In the genomic region with DNA sequence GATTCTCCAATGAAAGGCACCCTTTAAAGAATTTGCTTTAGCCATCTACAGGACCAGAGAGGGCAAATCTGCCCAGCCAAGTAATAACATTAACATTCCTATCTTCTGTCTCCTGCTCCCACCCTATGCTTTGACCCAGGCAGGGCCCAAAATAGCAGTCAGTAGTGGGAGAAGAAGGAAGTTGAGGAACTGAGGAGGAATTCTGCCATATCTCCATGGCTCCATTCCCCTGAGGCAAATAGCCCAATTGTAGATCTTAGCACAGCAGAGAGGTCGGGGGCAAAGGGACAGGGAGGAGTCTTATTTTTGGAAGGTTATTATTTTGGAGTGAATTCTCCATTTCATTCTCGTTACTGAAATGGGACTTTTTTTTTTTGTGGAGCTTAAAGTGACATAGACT, we compare ENCODE assay signal across 1 cellular context.
TF ChIP-seq lines count a peak whose summit lies in the region.

No MANE protein-coding gene starts in this region.

TF ChIP-seq in GM23338, 12 proteins besides CTCF, POLR2A, EP300 and RAD21 (continued from another document):
- TF ChIP-seq, protein P1, sequence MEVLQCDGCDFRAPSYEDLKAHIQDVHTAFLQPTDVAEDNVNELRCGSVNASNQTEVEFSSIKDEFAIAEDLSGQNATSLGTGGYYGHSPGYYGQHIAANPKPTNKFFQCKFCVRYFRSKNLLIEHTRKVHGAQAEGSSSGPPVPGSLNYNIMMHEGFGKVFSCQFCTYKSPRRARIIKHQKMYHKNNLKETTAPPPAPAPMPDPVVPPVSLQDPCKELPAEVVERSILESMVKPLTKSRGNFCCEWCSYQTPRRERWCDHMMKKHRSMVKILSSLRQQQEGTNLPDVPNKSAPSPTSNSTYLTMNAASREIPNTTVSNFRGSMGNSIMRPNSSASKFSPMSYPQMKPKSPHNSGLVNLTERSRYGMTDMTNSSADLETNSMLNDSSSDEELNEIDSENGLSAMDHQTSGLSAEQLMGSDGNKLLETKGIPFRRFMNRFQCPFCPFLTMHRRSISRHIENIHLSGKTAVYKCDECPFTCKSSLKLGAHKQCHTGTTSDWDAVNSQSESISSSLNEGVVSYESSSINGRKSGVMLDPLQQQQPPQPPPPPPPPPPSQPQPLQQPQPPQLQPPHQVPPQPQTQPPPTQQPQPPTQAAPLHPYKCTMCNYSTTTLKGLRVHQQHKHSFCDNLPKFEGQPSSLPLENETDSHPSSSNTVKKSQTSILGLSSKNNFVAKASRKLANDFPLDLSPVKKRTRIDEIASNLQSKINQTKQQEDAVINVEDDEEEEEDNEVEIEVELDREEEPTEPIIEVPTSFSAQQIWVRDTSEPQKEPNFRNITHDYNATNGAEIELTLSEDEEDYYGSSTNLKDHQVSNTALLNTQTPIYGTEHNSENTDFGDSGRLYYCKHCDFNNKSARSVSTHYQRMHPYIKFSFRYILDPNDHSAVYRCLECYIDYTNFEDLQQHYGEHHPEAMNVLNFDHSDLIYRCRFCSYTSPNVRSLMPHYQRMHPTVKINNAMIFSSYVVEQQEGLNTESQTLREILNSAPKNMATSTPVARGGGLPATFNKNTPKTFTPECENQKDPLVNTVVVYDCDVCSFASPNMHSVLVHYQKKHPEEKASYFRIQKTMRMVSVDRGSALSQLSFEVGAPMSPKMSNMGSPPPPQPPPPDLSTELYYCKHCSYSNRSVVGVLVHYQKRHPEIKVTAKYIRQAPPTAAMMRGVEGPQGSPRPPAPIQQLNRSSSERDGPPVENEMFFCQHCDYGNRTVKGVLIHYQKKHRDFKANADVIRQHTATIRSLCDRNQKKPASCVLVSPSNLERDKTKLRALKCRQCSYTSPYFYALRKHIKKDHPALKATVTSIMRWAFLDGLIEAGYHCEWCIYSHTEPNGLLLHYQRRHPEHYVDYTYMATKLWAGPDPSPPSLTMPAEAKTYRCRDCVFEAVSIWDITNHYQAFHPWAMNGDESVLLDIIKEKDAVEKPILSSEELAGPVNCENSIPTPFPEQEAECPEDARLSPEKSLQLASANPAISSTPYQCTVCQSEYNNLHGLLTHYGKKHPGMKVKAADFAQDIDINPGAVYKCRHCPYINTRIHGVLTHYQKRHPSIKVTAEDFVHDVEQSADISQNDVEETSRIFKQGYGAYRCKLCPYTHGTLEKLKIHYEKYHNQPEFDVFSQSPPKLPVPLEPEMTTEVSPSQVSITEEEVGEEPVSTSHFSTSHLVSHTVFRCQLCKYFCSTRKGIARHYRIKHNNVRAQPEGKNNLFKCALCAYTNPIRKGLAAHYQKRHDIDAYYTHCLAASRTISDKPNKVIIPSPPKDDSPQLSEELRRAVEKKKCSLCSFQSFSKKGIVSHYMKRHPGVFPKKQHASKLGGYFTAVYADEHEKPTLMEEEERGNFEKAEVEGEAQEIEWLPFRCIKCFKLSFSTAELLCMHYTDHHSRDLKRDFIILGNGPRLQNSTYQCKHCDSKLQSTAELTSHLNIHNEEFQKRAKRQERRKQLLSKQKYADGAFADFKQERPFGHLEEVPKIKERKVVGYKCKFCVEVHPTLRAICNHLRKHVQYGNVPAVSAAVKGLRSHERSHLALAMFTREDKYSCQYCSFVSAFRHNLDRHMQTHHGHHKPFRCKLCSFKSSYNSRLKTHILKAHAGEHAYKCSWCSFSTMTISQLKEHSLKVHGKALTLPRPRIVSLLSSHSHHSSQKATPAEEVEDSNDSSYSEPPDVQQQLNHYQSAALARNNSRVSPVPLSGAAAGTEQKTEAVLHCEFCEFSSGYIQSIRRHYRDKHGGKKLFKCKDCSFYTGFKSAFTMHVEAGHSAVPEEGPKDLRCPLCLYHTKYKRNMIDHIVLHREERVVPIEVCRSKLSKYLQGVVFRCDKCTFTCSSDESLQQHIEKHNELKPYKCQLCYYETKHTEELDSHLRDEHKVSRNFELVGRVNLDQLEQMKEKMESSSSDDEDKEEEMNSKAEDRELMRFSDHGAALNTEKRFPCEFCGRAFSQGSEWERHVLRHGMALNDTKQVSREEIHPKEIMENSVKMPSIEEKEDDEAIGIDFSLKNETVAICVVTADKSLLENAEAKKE (CRISPR knock-in tag; IDR thresholded peaks at IDR 0.05): no peak
- TF ChIP-seq, protein P2, sequence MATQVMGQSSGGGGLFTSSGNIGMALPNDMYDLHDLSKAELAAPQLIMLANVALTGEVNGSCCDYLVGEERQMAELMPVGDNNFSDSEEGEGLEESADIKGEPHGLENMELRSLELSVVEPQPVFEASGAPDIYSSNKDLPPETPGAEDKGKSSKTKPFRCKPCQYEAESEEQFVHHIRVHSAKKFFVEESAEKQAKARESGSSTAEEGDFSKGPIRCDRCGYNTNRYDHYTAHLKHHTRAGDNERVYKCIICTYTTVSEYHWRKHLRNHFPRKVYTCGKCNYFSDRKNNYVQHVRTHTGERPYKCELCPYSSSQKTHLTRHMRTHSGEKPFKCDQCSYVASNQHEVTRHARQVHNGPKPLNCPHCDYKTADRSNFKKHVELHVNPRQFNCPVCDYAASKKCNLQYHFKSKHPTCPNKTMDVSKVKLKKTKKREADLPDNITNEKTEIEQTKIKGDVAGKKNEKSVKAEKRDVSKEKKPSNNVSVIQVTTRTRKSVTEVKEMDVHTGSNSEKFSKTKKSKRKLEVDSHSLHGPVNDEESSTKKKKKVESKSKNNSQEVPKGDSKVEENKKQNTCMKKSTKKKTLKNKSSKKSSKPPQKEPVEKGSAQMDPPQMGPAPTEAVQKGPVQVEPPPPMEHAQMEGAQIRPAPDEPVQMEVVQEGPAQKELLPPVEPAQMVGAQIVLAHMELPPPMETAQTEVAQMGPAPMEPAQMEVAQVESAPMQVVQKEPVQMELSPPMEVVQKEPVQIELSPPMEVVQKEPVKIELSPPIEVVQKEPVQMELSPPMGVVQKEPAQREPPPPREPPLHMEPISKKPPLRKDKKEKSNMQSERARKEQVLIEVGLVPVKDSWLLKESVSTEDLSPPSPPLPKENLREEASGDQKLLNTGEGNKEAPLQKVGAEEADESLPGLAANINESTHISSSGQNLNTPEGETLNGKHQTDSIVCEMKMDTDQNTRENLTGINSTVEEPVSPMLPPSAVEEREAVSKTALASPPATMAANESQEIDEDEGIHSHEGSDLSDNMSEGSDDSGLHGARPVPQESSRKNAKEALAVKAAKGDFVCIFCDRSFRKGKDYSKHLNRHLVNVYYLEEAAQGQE (IDR thresholded peaks at IDR 0.05; ENCODE audit: unreplicated experiment): no peak
- TF ChIP-seq, protein P3, sequence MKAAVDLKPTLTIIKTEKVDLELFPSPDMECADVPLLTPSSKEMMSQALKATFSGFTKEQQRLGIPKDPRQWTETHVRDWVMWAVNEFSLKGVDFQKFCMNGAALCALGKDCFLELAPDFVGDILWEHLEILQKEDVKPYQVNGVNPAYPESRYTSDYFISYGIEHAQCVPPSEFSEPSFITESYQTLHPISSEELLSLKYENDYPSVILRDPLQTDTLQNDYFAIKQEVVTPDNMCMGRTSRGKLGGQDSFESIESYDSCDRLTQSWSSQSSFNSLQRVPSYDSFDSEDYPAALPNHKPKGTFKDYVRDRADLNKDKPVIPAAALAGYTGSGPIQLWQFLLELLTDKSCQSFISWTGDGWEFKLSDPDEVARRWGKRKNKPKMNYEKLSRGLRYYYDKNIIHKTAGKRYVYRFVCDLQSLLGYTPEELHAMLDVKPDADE (IDR thresholded peaks at IDR 0.05): no peak
- TF ChIP-seq JUNB (IDR thresholded peaks at IDR 0.05; ENCODE audit: unreplicated experiment) (no peak), ZNF331 (CRISPR knock-in tag; IDR thresholded peaks at IDR 0.05; ENCODE audit: low read depth) (no peak), EZH2phosphoT487 (IDR thresholded peaks at IDR 0.05; ENCODE audit: unreplicated experiment) (no peak), CREB1 (CRISPR knock-in tag; IDR thresholded peaks at IDR 0.05; ENCODE audit: low read depth) (no peak), ZNF114 (CRISPR knock-in tag; IDR thresholded peaks at IDR 0.05) (no peak), NANOG (IDR thresholded peaks at IDR 0.05; ENCODE audit: borderline replicate concordance) (no peak), EZH2 (IDR thresholded peaks at IDR 0.05; ENCODE audit: low read depth, unreplicated experiment) (no peak)
